Comparison of ENCODE assay signal across 10 cellular contexts in the genomic region with DNA sequence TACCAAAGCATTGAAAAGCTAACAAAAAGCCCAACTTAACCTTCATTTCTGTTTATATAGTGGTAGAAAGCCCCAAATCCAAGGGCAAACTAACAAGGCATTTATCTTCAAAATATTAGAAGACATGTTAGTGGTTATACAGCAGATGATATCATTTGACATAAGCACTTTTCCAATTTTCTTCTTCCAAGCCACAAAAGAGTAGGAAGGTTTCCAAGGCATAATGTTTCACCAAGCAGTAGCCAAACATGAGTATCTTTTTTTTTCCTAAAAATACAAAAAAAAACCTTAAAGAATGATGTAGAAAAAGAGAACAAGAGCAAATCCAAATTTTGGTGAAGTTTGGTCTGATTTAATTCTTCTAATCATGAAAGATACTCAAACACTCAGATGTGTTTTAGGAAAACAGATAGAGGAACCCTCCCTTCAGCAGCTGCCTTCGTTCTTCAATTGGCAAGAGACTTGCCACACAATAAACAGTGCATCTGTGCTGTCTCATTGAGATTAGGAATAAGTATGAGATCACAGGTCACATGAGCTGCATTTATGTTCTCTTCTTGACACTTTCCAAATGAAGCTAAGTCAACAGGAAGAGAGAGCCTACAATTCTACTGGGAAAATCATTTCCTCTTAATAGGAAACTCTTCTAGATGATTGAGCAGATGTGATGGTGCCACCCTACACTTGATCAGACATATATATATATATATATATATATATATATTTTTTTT.
DNase-seq lines count a peak whose midpoint lies in the region; ATAC-seq and TF ChIP-seq lines count a peak whose summit lies in the region.
"Had no signal": no experiment of that assay in that cellular context is flagged by ENCODE, and none has a peak within 500 bp of the region (broad histone marks: within the 10 kb centered on the region; RNA-seq: fewer than 3 reads in every experiment).

No MANE protein-coding gene starts in this region.

- TF ChIP-seq CTCF in epithelial cell of esophagus (IDR thresholded peaks at IDR 0.05; ENCODE audit: insufficient read depth, low read depth, low read length, missing control alignments) (no peak), mucosa of descending colon (IDR thresholded peaks at IDR 0.05) (no peak)

- no peaks in the 10 kb centered on the region for H3K36me3 ChIP-seq in mucosa of descending colon (ENCODE audit: low read depth)

- DNase-seq in AG08396 (ENCODE audit: low spot score) (peak; percentile 40), NCI-H2196 (lab: John Stamatoyannopoulos, UW; ENCODE audit: unreplicated experiment) (peak; percentile 44), epithelial cell of esophagus (ENCODE audit: low read depth) (peak; percentile 8), mucosa of descending colon (peak in 1 of 3 donors; percentile 17), NCI-H2227 treated with DMSO at 0.1 percent for 48 hours (lab: John Stamatoyannopoulos, UW) (no peak)
- DNase-seq: activated CD4-positive, alpha-beta T cell treated with anti-CD3 and anti-CD28 coated beads for 1 hour; NK-92 treated with Interleukin-12 subunit alpha and Interleukin-12 subunit beta, amount 100 ng/mL, for 24 hours had no signal

- intact Hi-C loops in mucosa of descending colon (cut with DNase I, micrococcal nuclease) = no loop called here

- H3K4me1 ChIP-seq in mucosa of descending colon (ENCODE audit: low read depth) = no peaks in the 10 kb centered on the region

- H3K4me3 ChIP-seq in epithelial cell of esophagus (ENCODE audit: low read length) (no peak overlapping the region), mucosa of descending colon (no peak overlapping the region)

- peak; percentile 56 for ATAC-seq in mucosa of descending colon
- no peak for ATAC-seq in GM18511 (IDR thresholded peaks at IDR 0.05; ENCODE audit: unreplicated experiment)
- ATAC-seq in HG02870 (IDR thresholded peaks at IDR 0.05; ENCODE audit: unreplicated experiment) = no peak
- no peak for ATAC-seq in esophagus mucosa

- H3K9me3 ChIP-seq in mucosa of descending colon = no peaks in the 10 kb centered on the region
